In the genomic region with DNA sequence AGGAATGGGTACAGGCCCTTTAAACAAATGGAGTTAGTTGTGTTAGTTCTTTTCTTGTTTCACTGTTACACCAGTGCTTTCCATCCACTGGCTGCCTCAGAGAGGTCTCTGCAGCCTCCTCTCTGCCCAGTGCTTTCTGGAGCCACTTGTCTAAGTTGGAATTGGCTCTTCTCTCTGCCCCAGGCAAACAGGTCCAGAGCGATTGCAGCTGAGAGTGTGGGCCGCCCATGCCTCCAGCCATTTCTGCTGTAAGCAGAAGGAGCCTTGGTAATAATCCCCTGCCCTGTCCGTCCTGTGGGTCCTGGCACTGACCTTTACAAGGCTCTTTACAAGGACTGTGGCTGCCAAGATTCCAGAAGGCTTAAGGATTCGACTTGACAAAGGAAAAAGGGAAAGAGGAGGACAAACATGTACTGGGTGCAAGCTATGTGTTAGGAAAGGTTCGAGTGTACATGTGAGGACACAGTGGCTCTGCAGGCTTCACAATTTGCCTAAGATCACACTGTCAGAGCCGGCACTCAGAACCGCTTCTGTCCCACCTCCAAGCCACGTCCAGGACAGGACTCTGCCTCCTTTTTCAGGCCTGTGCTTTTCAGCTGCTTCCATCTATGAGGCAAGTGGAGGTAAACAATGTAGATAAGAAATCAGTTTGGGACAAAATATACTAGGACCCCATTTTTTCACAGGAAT, we compare ENCODE assay signal across 20 cellular contexts.
DNase-seq lines count a peak whose midpoint lies in the region; ATAC-seq, FAIRE-seq and TF ChIP-seq lines count a peak whose summit lies in the region.
"Had no signal": no experiment of that assay in that cellular context is flagged by ENCODE, and none has a peak within 500 bp of the region (broad histone marks: within the 10 kb centered on the region; RNA-seq: fewer than 3 reads in every experiment).

No MANE protein-coding gene starts in this region.

- no peak for TF ChIP-seq EP300 in K562 (IDR thresholded peaks at IDR 0.05; ENCODE audit: low read length)

- no peaks in the 10 kb centered on the region for H3K27me3 ChIP-seq in left ventricle myocardium inferior (ENCODE audit: low read depth)
- H3K27me3 ChIP-seq in K562 (ENCODE audit: control insufficient read depth in 2 of 2, insufficient read depth in 2 of 2, low read length in 2 of 2): no peaks in the 10 kb centered on the region
- H3K27me3 ChIP-seq in aorta (ENCODE audit: control insufficient read depth in 1 of 2, insufficient read depth in 2 of 2, low read length in 1 of 2): no peaks in the 10 kb centered on the region
- H3K27me3 ChIP-seq: BLaER1 had no signal

- DNase-seq in left ventricle myocardium superior (no peak), left ventricle myocardium inferior (no peak), K562 (ENCODE audit: extremely low read depth in 1 of 4, low spot score in 3 of 4) (no peak), neural crest cell (ENCODE audit: low read depth, low spot score) (no peak), aorta (no peak), sciatic nerve (ENCODE audit: low spot score) (no peak)
- DNase-seq: DMS79 treated with DMSO at 0.1 percent for 48 hours, GDM1, GOT3, NCI-H1436 treated with DMSO at 0.1 percent for 48 hours, NCI-H2029 treated with DMSO at 0.1 percent for 48 hours, NCI-H510A, NCI-H774, Right ventricle myocardium superior had no signal

- no peak overlapping the region for H3K4me3 ChIP-seq in left ventricle myocardium inferior
- H3K4me3 ChIP-seq in K562: no peak overlapping the region
- H3K4me3 ChIP-seq in aorta (ENCODE audit: low read length in 2 of 2): no peak overlapping the region
- H3K4me3 ChIP-seq: BLaER1, GM12878, SK-N-MC had no signal

- TF ChIP-seq CTCF in left ventricle myocardium inferior (IDR thresholded peaks at IDR 0.05; ENCODE audit: borderline replicate concordance) (no peak), K562 (IDR thresholded peaks at IDR 0.05 in 2 of 3, conservative IDR thresholded peaks at IDR 0.05 in 1 of 3; ENCODE audit: insufficient read depth in 2 of 3, low read depth in 1 of 3, low read length in 3 of 3) (no peak), neural crest cell (conservative IDR thresholded peaks at IDR 0.05) (no peak)

- peaks cover 8% of the 10 kb centered on the region for H3K4me1 ChIP-seq in left ventricle myocardium inferior
- H3K4me1 ChIP-seq in K562 (replicated peaks in 1 of 2; ENCODE audit: control insufficient read depth in 2 of 2, insufficient read depth in 2 of 2, low read length in 2 of 2): no peaks in the 10 kb centered on the region
- H3K4me1 ChIP-seq in aorta (ENCODE audit: control insufficient read depth in 1 of 2, insufficient read depth in 2 of 2, low read length in 2 of 2): no peaks in the 10 kb centered on the region
- H3K4me1 ChIP-seq: BLaER1 had no signal

- POLR2A ChIA-PET in K562 (lab: Yijun Ruan, JAX): interaction anchor here (0.6 to 0.8 kb wide), 3 partner anchors 13 to 367 kb away, joined by 3 to 4 read pairs (median 4); no protein-coding TSS in a partner anchor

- H3K4me3 Mint-ChIP-seq in neural crest cell: no peak overlapping the region

- H3K36me3 Mint-ChIP-seq in neural crest cell (ENCODE audit: low read depth): peaks cover 9% of the 10 kb centered on the region

- peak overlapping the region; percentile 53 for H3K27ac Mint-ChIP-seq in neural crest cell (ENCODE audit: unreplicated experiment)

- no peak for FAIRE-seq in K562 (lab: Jason Lieb, UNC)
- FAIRE-seq: A204.1, GM12878 had no signal

- no peak for TF ChIP-seq RAD21 in K562 (CRISPR knock-in tag; conservative IDR thresholded peaks at IDR 0.05 in 1 of 2, IDR thresholded peaks at IDR 0.05 in 1 of 2)

- peaks cover 21% of the 10 kb centered on the region for H3K4me1 Mint-ChIP-seq in neural crest cell

- no peaks in the 10 kb centered on the region for H3K9me3 Mint-ChIP-seq in neural crest cell

- CTCF ChIA-PET in K562 (lab: Yijun Ruan, JAX; ENCODE audit: low intra/inter-chr PET ratio): no interaction called here

- 22% methylated on average over 8 of the region's 8 CpGs for WGBS in K562 (ENCODE audit: insufficient coverage, low coverage, missing lambda C conversion rate)
- 29 to 30% methylated on average over 8 of the region's 8 CpGs for WGBS in aorta, 2 donors

- H3K9me1 ChIP-seq in K562 (ENCODE audit: control insufficient read depth, insufficient read depth, low read length): no peaks in the 10 kb centered on the region

- no peaks in the 10 kb centered on the region for H3K27me3 Mint-ChIP-seq in neural crest cell (ENCODE audit: low read depth)

- no peak overlapping the region for H3K4me2 ChIP-seq in K562 (ENCODE audit: insufficient read depth, low read length)
- H3K4me2 ChIP-seq: BLaER1 had no signal

- H3K9ac ChIP-seq in K562 (ENCODE audit: insufficient read depth in 1 of 2, low read depth in 2 of 2, low read length in 2 of 2): no peak overlapping the region
- H3K9ac ChIP-seq: BLaER1 had no signal

- TF ChIP-seq POLR2A in K562 (conservative IDR thresholded peaks at IDR 0.05): no peak

- no peaks in the 10 kb centered on the region for H3K79me2 ChIP-seq in K562 (ENCODE audit: control insufficient read depth, insufficient read depth, low read length)

- peak; percentile 52 for ATAC-seq in left ventricle myocardium superior
- ATAC-seq in K562: peak; percentile 14; the same call in 1 of the 3 replicates
- peak; percentile 11 for ATAC-seq in aorta (ENCODE audit: low FRiP score)
- no peak for ATAC-seq in HG03571 (IDR thresholded peaks at IDR 0.05; ENCODE audit: unreplicated experiment)
- no peak for ATAC-seq in GM19328 (IDR thresholded peaks at IDR 0.05; ENCODE audit: unreplicated experiment)
- ATAC-seq in sciatic nerve: no peak
- ATAC-seq: GM12878 had no signal

- no peaks in the 10 kb centered on the region for H4K20me1 ChIP-seq in K562 (replicated peaks; ENCODE audit: control insufficient read depth, insufficient read depth, low read length)
- H4K20me1 ChIP-seq: BLaER1 had no signal

- peak overlapping the region; percentile 41 for H2AFZ ChIP-seq in K562 (ENCODE audit: low read depth, low read length)

- H3K27ac ChIP-seq in left ventricle myocardium inferior (replicated peaks) (no peak overlapping the region), K562 (ENCODE audit: extremely low read depth, low read depth, low read length) (no peak overlapping the region), aorta (ENCODE audit: low read depth in 1 of 2, low read length in 2 of 2) (no peak overlapping the region)
- H3K27ac ChIP-seq: BLaER1, SK-N-MC had no signal

- no TSS peak for BruUV-seq in K562 (replicated peaks; lab: Mats Ljungman, UMichigan)

- intact Hi-C loops in left ventricle myocardium superior (cut with micrococcal nuclease): no loop called here
- intact Hi-C loops in left ventricle myocardium inferior (cut with micrococcal nuclease): no loop called here
- intact Hi-C loops in K562 (cut with micrococcal nuclease): no loop called here
- intact Hi-C loops in aorta (cut with DNase I): no loop called here
- intact Hi-C loops in sciatic nerve (cut with DNase I): loop anchor here (10.0 kb wide), 1 partner anchor 314 kb away; the partner anchor contains the start of gene PREP

- H3K36me3 ChIP-seq in left ventricle myocardium inferior (peaks cover 1% of the 10 kb centered on the region), K562 (ENCODE audit: control insufficient read depth, insufficient read depth, low read length) (no peaks in the 10 kb centered on the region), aorta (ENCODE audit: control insufficient read depth in 1 of 2, insufficient read depth in 2 of 2, low read length in 1 of 2) (peaks cover 0 to 3% of the 10 kb centered on the region in 2 donors)
- H3K36me3 ChIP-seq: BLaER1 had no signal

- in situ Hi-C loops in K562 (cut with MboI): loop anchor here (5.0 kb wide), 1 partner anchor 336 kb away; no protein-coding TSS in a partner anchor

- H3K9me3 ChIP-seq in left ventricle myocardium inferior (replicated peaks): no peaks in the 10 kb centered on the region
- no peaks in the 10 kb centered on the region for H3K9me3 ChIP-seq in K562 (replicated peaks; ENCODE audit: control insufficient read depth, insufficient read depth, low read depth, low read length)
- no peaks in the 10 kb centered on the region for H3K9me3 ChIP-seq in aorta (ENCODE audit: control insufficient read depth, low read length)
- H3K9me3 ChIP-seq: BLaER1 had no signal

TF ChIP-seq in K562, 482 proteins besides CTCF, POLR2A, EP300 and RAD21 (continues in another document):
- no peak for TF ChIP-seq NR2C1 (IDR thresholded peaks at IDR 0.05)
- no peak for TF ChIP-seq NR2C1 (tag; IDR thresholded peaks at IDR 0.05)
- no peak for TF ChIP-seq SNIP1 (IDR thresholded peaks at IDR 0.05; ENCODE audit: low read depth)
- TF ChIP-seq DACH1 (IDR thresholded peaks at IDR 0.05; ENCODE audit: partially characterized antibody): no peak
- no peak for TF ChIP-seq BMI1 (IDR thresholded peaks at IDR 0.05; ENCODE audit: low read length)
- no peak for TF ChIP-seq TARDBP (IDR thresholded peaks at IDR 0.05)
- no peak for TF ChIP-seq ZBTB49 (CRISPR knock-in tag; IDR thresholded peaks at IDR 0.05; ENCODE audit: borderline replicate concordance)
- no peak for TF ChIP-seq MEF2A (IDR thresholded peaks at IDR 0.05; ENCODE audit: control insufficient read depth, low read depth, low read length)
- TF ChIP-seq CAMTA2 (CRISPR knock-in tag; conservative IDR thresholded peaks at IDR 0.05): no peak
- no peak for TF ChIP-seq POLR2H (tag; IDR thresholded peaks at IDR 0.05; ENCODE audit: low read depth)
- TF ChIP-seq EP400 (IDR thresholded peaks at IDR 0.05): no peak
- TF ChIP-seq PTBP1 (IDR thresholded peaks at IDR 0.05; ENCODE audit: low read depth, low read length): no peak

Comparison
In these comparisons a context has a peak if more than half of its experiments do, and no peak if none do; other contexts are left out.
1. ATAC-seq: peak in left ventricle myocardium superior (single experiment), K562 (single experiment) and aorta (single experiment); none in HG03571 (single experiment), GM19328 (single experiment) and sciatic nerve (single experiment).